Comparison of ENCODE assay signal across 15 cellular contexts in genomic region chrX:10945463-10945862, GRCh38.
DNase-seq lines count a peak whose midpoint lies in the region; ATAC-seq and TF ChIP-seq lines count a peak whose summit lies in the region.
"Had no signal": no experiment of that assay in that cellular context is flagged by ENCODE, and none has a peak within 500 bp of the region (broad histone marks: within the 10 kb centered on the region; RNA-seq: fewer than 3 reads in every experiment).

No MANE protein-coding gene starts in this region.

- H3K14ac ChIP-seq in neuronal stem cell (ENCODE audit: low read length) = no peak overlapping the region

- H3K23ac ChIP-seq in neuronal stem cell (ENCODE audit: low read depth, low read length, poor library complexity) = no peak overlapping the region

- no peak for ATAC-seq in stimulated activated naive CD8-positive, alpha-beta T cell treated with anti-CD3 and anti-CD28 coated beads, Interleukin-15, amount 100 ng/mL, for 72 hours
- ATAC-seq: GM12878, GM23338 had no signal

- H4K91ac ChIP-seq in neuronal stem cell (ENCODE audit: low read depth, low read length, poor library complexity) = no peak overlapping the region

- no peak overlapping the region for H3K18ac ChIP-seq in neuronal stem cell (ENCODE audit: low read length)

- WGBS in neuronal stem cell (ENCODE audit: extremely low coverage in 2 of 2, insufficient read length in 2 of 2, insufficient replicate concordance in 1 of 2), 2 donors = no CpG with 5 or more reads among the region's 4 CpGs

- no peaks in the 10 kb centered on the region for H3K9me3 ChIP-seq in neuronal stem cell (replicated peaks in 1 of 2; ENCODE audit: control insufficient read depth in 2 of 2, insufficient read depth in 1 of 2, low read depth in 1 of 2, low read length in 2 of 2)

- H2AFZ ChIP-seq in neuronal stem cell (ENCODE audit: low read length) = peak overlapping the region; percentile 32
- H2AFZ ChIP-seq: GM23338 had no signal

- H3K36me3 Mint-ChIP-seq in HFFc6 (ENCODE audit: low read depth) (no peaks in the 10 kb centered on the region; the same call in 1 of the 2 replicates), chondrocyte (ENCODE audit: low read depth) (no peaks in the 10 kb centered on the region)

- no peaks in the 10 kb centered on the region for H3K27me3 ChIP-seq in BJ (ENCODE audit: control insufficient read depth, insufficient read depth, low read length)
- H3K27me3 ChIP-seq in neuronal stem cell (ENCODE audit: control insufficient read depth in 3 of 3, insufficient read depth in 3 of 3, low read depth in 1 of 3, low read length in 3 of 3) = no peaks in the 10 kb centered on the region

- H3K36me3 ChIP-seq in BJ (ENCODE audit: control insufficient read depth, insufficient read depth, low read length) (no peaks in the 10 kb centered on the region), neuronal stem cell (replicated peaks in 1 of 2; ENCODE audit: control insufficient read depth in 2 of 2, insufficient read depth in 2 of 2, low read length in 2 of 2) (no peaks in the 10 kb centered on the region)
- H3K36me3 ChIP-seq: BLaER1 treated with 17β-estradiol and CSF1 and Interleukin-3, amounts not matched to agents 10 nM and 100 nM had no signal

- DNase-seq in BJ (ENCODE audit: low read depth) (peak; percentile 37), HFFc6 (no peak), chondrocyte (ENCODE audit: low spot score) (no peak), neuronal stem cell (ENCODE audit: low spot score) (no peak), NCI-H2171 treated with DMSO at 0.1 percent for 48 hours (lab: John Stamatoyannopoulos, UW) (no peak), posterior vena cava (ENCODE audit: low spot score) (no peak)
- no peak for DNase-seq in stimulated activated naive CD8-positive, alpha-beta T cell treated with anti-CD3 and anti-CD28 coated beads, Interleukin-15, amount 100 ng/mL, for 72 hours
- DNase-seq: DMS153; NCI-H1436 treated with DMSO at 0.1 percent for 48 hours; NCI-H226; NCI-H526 treated with DMSO at 0.1 percent for 48 hours; NK-92 treated with Interleukin-12 subunit alpha and Interleukin-12 subunit beta, amount 100 ng/mL, for 24 hours had no signal

- H3K27me3 Mint-ChIP-seq in HFFc6 (ENCODE audit: insufficient read depth) = peaks cover 2% of the 10 kb centered on the region
- H3K27me3 Mint-ChIP-seq in chondrocyte (ENCODE audit: low read depth) = no peaks in the 10 kb centered on the region
- H3K27me3 Mint-ChIP-seq in stimulated activated naive CD8-positive, alpha-beta T cell treated with anti-CD3 and anti-CD28 coated beads, Interleukin-15, amount 100 ng/mL, for 72 hours = no peaks in the 10 kb centered on the region

- no peaks in the 10 kb centered on the region for H3K9me3 Mint-ChIP-seq in HFFc6
- peaks cover 17% of the 10 kb centered on the region for H3K9me3 Mint-ChIP-seq in chondrocyte (ENCODE audit: low read depth)
- H3K9me3 Mint-ChIP-seq in stimulated activated naive CD8-positive, alpha-beta T cell treated with anti-CD3 and anti-CD28 coated beads, Interleukin-15, amount 100 ng/mL, for 72 hours = peaks cover 0 to 11% of the 10 kb centered on the region in 2 donors

- no peak overlapping the region for H3K27ac ChIP-seq in neuronal stem cell (replicated peaks; ENCODE audit: low read length)
- H3K27ac ChIP-seq: BLaER1 treated with 17β-estradiol and CSF1 and Interleukin-3, amounts not matched to agents 10 nM and 100 nM had no signal

- no peak for TF ChIP-seq CTCF in BJ (IDR thresholded peaks at IDR 0.05; ENCODE audit: insufficient read depth, low read depth, low read length)
- TF ChIP-seq CTCF in HFFc6 (IDR thresholded peaks at IDR 0.05) = no peak
- TF ChIP-seq CTCF in chondrocyte (IDR thresholded peaks at IDR 0.05) = no peak

- no peaks in the 10 kb centered on the region for H3K4me1 ChIP-seq in neuronal stem cell (ENCODE audit: control insufficient read depth in 2 of 2, insufficient read depth in 1 of 2, low read depth in 1 of 2, low read length in 2 of 2)
- H3K4me1 ChIP-seq: BLaER1 treated with 17β-estradiol and CSF1 and Interleukin-3, amounts not matched to agents 10 nM and 100 nM had no signal

- no peak overlapping the region for H2BK120ac ChIP-seq in neuronal stem cell (ENCODE audit: low read depth, low read length)

- H4K8ac ChIP-seq in neuronal stem cell (ENCODE audit: low read depth, low read length) = no peak overlapping the region

- no peak overlapping the region for H3K9ac ChIP-seq in neuronal stem cell (ENCODE audit: low read depth, low read length, poor library complexity)
- H3K9ac ChIP-seq: BLaER1 treated with 17β-estradiol and CSF1 and Interleukin-3, amounts not matched to agents 10 nM and 100 nM had no signal

- peaks cover 6% of the 10 kb centered on the region for H3K4me1 Mint-ChIP-seq in HFFc6 (ENCODE audit: low read depth)
- peaks cover 11% of the 10 kb centered on the region for H3K4me1 Mint-ChIP-seq in chondrocyte (ENCODE audit: low read depth)
- H3K4me1 Mint-ChIP-seq in stimulated activated naive CD8-positive, alpha-beta T cell treated with anti-CD3 and anti-CD28 coated beads, Interleukin-15, amount 100 ng/mL, for 72 hours = no peaks in the 10 kb centered on the region

- no peak overlapping the region for H2BK15ac ChIP-seq in neuronal stem cell (ENCODE audit: low read length)

- no peak overlapping the region for H2AK5ac ChIP-seq in neuronal stem cell (ENCODE audit: low read depth, low read length)

- no peak overlapping the region for H2BK12ac ChIP-seq in neuronal stem cell (ENCODE audit: low read length)

- intact Hi-C loops in posterior vena cava (cut with DNase I) = no loop called here

- H3K4me3 Mint-ChIP-seq in HFFc6 (no peak overlapping the region), chondrocyte (ENCODE audit: unreplicated experiment) (no peak overlapping the region)
- H3K4me3 Mint-ChIP-seq in stimulated activated naive CD8-positive, alpha-beta T cell treated with anti-CD3 and anti-CD28 coated beads, Interleukin-15, amount 100 ng/mL, for 72 hours = no peak overlapping the region
- H3K4me3 Mint-ChIP-seq: GM23338 had no signal

- H3K4ac ChIP-seq in neuronal stem cell (ENCODE audit: low read length) = no peak overlapping the region

- no peak overlapping the region for H2BK5ac ChIP-seq in neuronal stem cell (ENCODE audit: low read length)

- CTCF ChIA-PET in BJ (lab: Yijun Ruan, JAX) = interaction anchor here (0.6 to 0.8 kb wide), 2 partner anchors 13 to 1229 kb away, joined by 3 read pairs; no protein-coding TSS in a partner anchor

- H3K27ac Mint-ChIP-seq in HFFc6 (peak overlapping the region; percentile 80; the same call in 1 of the 2 replicates), chondrocyte (ENCODE audit: unreplicated experiment) (peak overlapping the region; percentile 80)
- H3K27ac Mint-ChIP-seq in stimulated activated naive CD8-positive, alpha-beta T cell treated with anti-CD3 and anti-CD28 coated beads, Interleukin-15, amount 100 ng/mL, for 72 hours = no peak overlapping the region
- H3K27ac Mint-ChIP-seq: GM23338 had no signal

- POLR2A ChIA-PET in BJ (lab: Charles Lee) = no interaction called here

- H3K4me2 ChIP-seq in neuronal stem cell (ENCODE audit: insufficient read depth, low read length, poor library complexity, severe bottlenecking) = no peak overlapping the region
- H3K4me2 ChIP-seq: BLaER1 treated with 17β-estradiol and CSF1 and Interleukin-3, amounts not matched to agents 10 nM and 100 nM; GM23338 had no signal

- H3K4me3 ChIP-seq in BJ (ENCODE audit: low read depth, low read length) (no peak overlapping the region), neuronal stem cell (ENCODE audit: low read length in 2 of 2) (no peak overlapping the region)
- H3K4me3 ChIP-seq: BLaER1 treated with 17β-estradiol and CSF1 and Interleukin-3, amounts not matched to agents 10 nM and 100 nM; GM12878; GM23338 had no signal

- H3K79me1 ChIP-seq in neuronal stem cell (ENCODE audit: low read depth, low read length) = no peaks in the 10 kb centered on the region

Comparison
In these comparisons a context has a peak if more than half of its experiments do, and no peak if none do; other contexts are left out.
1. H3K27ac Mint-ChIP-seq: peak in HFFc6 (single experiment) and chondrocyte (single experiment); none in stimulated activated naive CD8-positive, alpha-beta T cell treated with anti-CD3 and anti-CD28 coated beads, Interleukin-15, amount 100 ng/mL, for 72 hours (0 of 2).